In genomic region chr1:42945171-42945570, GRCh38 we compare ENCODE assay signal across 10 cellular contexts. TPM values are rescaled to one million over a fixed set of nuclear protein-coding genes. Genes with fewer than 3 reads are reported as not detected.
DNase-seq lines count a peak whose midpoint lies in the region; ATAC-seq, FAIRE-seq and TF ChIP-seq lines count a peak whose summit lies in the region.
"Had no signal": no experiment of that assay in that cellular context is flagged by ENCODE, and none has a peak within 500 bp of the region (broad histone marks: within the 10 kb centered on the region; RNA-seq: fewer than 3 reads in every experiment).

No MANE protein-coding gene starts in this region.

- peak; percentile 17 for ATAC-seq in stimulated activated effector memory CD8-positive, alpha-beta T cell treated with anti-CD3 and anti-CD28 coated beads, Interleukin-12 subunit alpha, Interleukin-12 subunit beta, amount 100 ng/mL, for 72 hours
- no peak for ATAC-seq in HG02642 (IDR thresholded peaks at IDR 0.05; ENCODE audit: poor library complexity, unreplicated experiment)

- no peak overlapping the region for H2AFZ ChIP-seq in PC-9

- no peaks in the 10 kb centered on the region for H3K9me3 Mint-ChIP-seq in dendritic cell treated with granulocyte-macrophage colony-stimulating factor and Interleukin-4, amounts not matched to agents 40 ng/mL and 50 ng/mL, for 4 days
- H3K9me3 Mint-ChIP-seq in stimulated activated effector memory CD8-positive, alpha-beta T cell treated with anti-CD3 and anti-CD28 coated beads, Interleukin-12 subunit alpha, Interleukin-12 subunit beta, amount 100 ng/mL, for 72 hours = no peaks in the 10 kb centered on the region

- H3K4me2 ChIP-seq in PC-9 = peak overlapping the region; percentile 78

- CTCF ChIA-PET in PC-9 (lab: Charles Lee) = interaction anchor here (1.3 kb wide), 1 partner anchor 10 kb away, joined by 3 read pairs; no protein-coding TSS in a partner anchor

- H3K4me1 ChIP-seq in PC-9 (replicated peaks; ENCODE audit: insufficient read depth) = peaks cover 98% of the 10 kb centered on the region

- H3K9me3 ChIP-seq in PC-9 (ENCODE audit: insufficient read depth, low read depth) = no peaks in the 10 kb centered on the region

- intact Hi-C loops in PC-9 (cut with micrococcal nuclease; ENCODE audit: unreplicated experiment) = loop anchor here (10.0 kb wide), 1 partner anchor 590 kb away; the partner anchor contains the start of gene PTPRF
- intact Hi-C loops in dendritic cell treated with granulocyte-macrophage colony-stimulating factor and Interleukin-4, amounts not matched to agents 40 ng/mL and 50 ng/mL, for 4 days (cut with micrococcal nuclease) = no loop called here

- DNase-seq in GM19239 (ENCODE audit: insufficient read length, low spot score) (no peak), PC-9 (no peak), epidermal melanocyte (ENCODE audit: insufficient read length, low spot score) (no peak), urothelium cell line (ENCODE audit: low spot score) (no peak), Kasumi-1 (lab: John Stamatoyannopoulos, UW) (no peak)
- DNase-seq in stimulated activated effector memory CD8-positive, alpha-beta T cell treated with anti-CD3 and anti-CD28 coated beads, Interleukin-12 subunit alpha, Interleukin-12 subunit beta, amount 100 ng/mL, for 72 hours (ENCODE audit: low spot score in 2 of 2) = no peak
- DNase-seq: NCI-H1048, posterior cingulate gyrus had no signal

- H3K4me1 Mint-ChIP-seq in dendritic cell treated with granulocyte-macrophage colony-stimulating factor and Interleukin-4, amounts not matched to agents 40 ng/mL and 50 ng/mL, for 4 days (ENCODE audit: low read depth) = peaks cover 69% of the 10 kb centered on the region
- peaks cover 98% of the 10 kb centered on the region for H3K4me1 Mint-ChIP-seq in stimulated activated effector memory CD8-positive, alpha-beta T cell treated with anti-CD3 and anti-CD28 coated beads, Interleukin-12 subunit alpha, Interleukin-12 subunit beta, amount 100 ng/mL, for 72 hours

- H3F3A ChIP-seq in PC-9 (ENCODE audit: insufficient read depth, low read depth) = peaks cover 83% of the 10 kb centered on the region

- H3K27ac ChIP-seq in PC-9 = peak overlapping the region; percentile 99

- no peak overlapping the region for H3K4me3 ChIP-seq in PC-9

- FAIRE-seq in GM19239 (lab: Jason Lieb, UNC) (peak; percentile 57), urothelium cell line (lab: Jason Lieb, UNC) (no peak)

- H3K27me3 Mint-ChIP-seq in dendritic cell treated with granulocyte-macrophage colony-stimulating factor and Interleukin-4, amounts not matched to agents 40 ng/mL and 50 ng/mL, for 4 days = no peaks in the 10 kb centered on the region

- no peak for TF ChIP-seq CTCF in PC-9 (conservative IDR thresholded peaks at IDR 0.05)

- peak overlapping the region; percentile 84 for H3K27ac Mint-ChIP-seq in dendritic cell treated with granulocyte-macrophage colony-stimulating factor and Interleukin-4, amounts not matched to agents 40 ng/mL and 50 ng/mL, for 4 days
- peak overlapping the region; percentile 98 for H3K27ac Mint-ChIP-seq in stimulated activated effector memory CD8-positive, alpha-beta T cell treated with anti-CD3 and anti-CD28 coated beads, Interleukin-12 subunit alpha, Interleukin-12 subunit beta, amount 100 ng/mL, for 72 hours

- H3K79me2 ChIP-seq in PC-9 (ENCODE audit: low read depth) = peaks cover 83% of the 10 kb centered on the region

- H3K36me3 Mint-ChIP-seq in dendritic cell treated with granulocyte-macrophage colony-stimulating factor and Interleukin-4, amounts not matched to agents 40 ng/mL and 50 ng/mL, for 4 days (ENCODE audit: low read depth) = peaks cover 26% of the 10 kb centered on the region
- peaks cover 100% of the 10 kb centered on the region for H3K36me3 Mint-ChIP-seq in stimulated activated effector memory CD8-positive, alpha-beta T cell treated with anti-CD3 and anti-CD28 coated beads, Interleukin-12 subunit alpha, Interleukin-12 subunit beta, amount 100 ng/mL, for 72 hours

- H4K20me1 ChIP-seq in PC-9 (ENCODE audit: insufficient read depth) = no peaks in the 10 kb centered on the region

- no peak overlapping the region for H3K4me3 Mint-ChIP-seq in dendritic cell treated with granulocyte-macrophage colony-stimulating factor and Interleukin-4, amounts not matched to agents 40 ng/mL and 50 ng/mL, for 4 days
- H3K4me3 Mint-ChIP-seq in stimulated activated effector memory CD8-positive, alpha-beta T cell treated with anti-CD3 and anti-CD28 coated beads, Interleukin-12 subunit alpha, Interleukin-12 subunit beta, amount 100 ng/mL, for 72 hours = peak overlapping the region; percentile 93

- H3K36me3 ChIP-seq in PC-9 (ENCODE audit: low read depth) = peaks cover 14% of the 10 kb centered on the region

- BruUV-seq in PC-9 (replicated peaks; lab: Mats Ljungman, UMichigan) = no TSS peak

- no peaks in the 10 kb centered on the region for H3K27me3 ChIP-seq in PC-9 (ENCODE audit: insufficient read depth, low read depth)

- POLR2A ChIA-PET in PC-9 (lab: Charles Lee; ENCODE audit: unreplicated experiment) = interaction anchor here (0.7 kb wide), 1 partner anchor 20 kb away, joined by 3 read pairs; no protein-coding TSS in a partner anchor

- no peaks in the 10 kb centered on the region for H3K9me2 ChIP-seq in PC-9 (ENCODE audit: insufficient read depth)

RNA-seq across cellular contexts. Expression of gene SLC2A1, which starts 13.5 kb away (rescaled TPM):
- 327 and 337 TPM in 2 replicates for total RNA-seq in PC-9 (2021)
